11 cellular contexts compared by ENCODE assay signal in the genomic region with DNA sequence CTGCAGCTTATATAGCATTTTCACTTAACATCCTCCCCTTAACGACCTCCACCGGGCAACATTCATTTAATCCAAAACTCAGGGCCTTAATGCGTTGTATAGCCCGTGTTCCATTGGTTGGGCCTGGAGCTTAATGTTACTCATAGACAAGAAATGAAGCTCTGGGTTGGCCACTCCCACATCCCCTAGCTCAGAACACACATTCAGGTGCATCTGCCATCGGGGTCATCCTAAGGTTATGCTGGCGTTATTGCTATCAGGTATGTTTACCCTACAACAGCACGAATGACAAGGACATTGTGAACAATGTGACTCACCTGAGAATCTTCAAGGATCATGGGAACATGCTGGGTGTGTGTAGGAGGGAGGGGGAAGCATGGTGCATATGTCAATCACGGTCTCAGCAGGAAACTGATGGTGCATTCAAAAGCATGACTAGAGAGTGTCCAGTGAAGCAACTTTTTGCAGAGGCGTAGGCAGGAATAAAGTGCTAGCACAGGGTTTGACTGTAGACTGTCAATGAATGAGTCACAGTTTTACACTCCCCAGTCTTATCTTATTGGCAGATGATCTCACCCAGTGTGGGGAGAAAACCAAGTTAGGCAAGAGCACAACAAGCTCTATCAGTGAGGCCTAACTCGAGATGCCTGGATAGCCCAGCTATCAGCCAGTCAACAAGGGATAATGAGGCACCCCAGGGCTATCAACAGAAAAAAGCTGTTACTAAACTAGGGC.
DNase-seq lines count a peak whose midpoint lies in the region; ATAC-seq and TF ChIP-seq lines count a peak whose summit lies in the region.
"Had no signal": no experiment of that assay in that cellular context is flagged by ENCODE, and none has a peak within 500 bp of the region (broad histone marks: within the 10 kb centered on the region; RNA-seq: fewer than 3 reads in every experiment).

No MANE protein-coding gene starts in this region.

- peak overlapping the region; percentile 64 to 65 for H3K27ac Mint-ChIP-seq in natural killer cell treated with Interleukin-12 subunit alpha and Interleukin-12 subunit beta and Interleukin-15 and Interleukin-18, amount 100 ng/mL, for 72 hours

- H3K27me3 ChIP-seq in MG63 (no peaks in the 10 kb centered on the region), MM.1S (replicated peaks; ENCODE audit: insufficient read depth, low read length) (no peaks in the 10 kb centered on the region)

- no peak overlapping the region for H3K4me3 Mint-ChIP-seq in natural killer cell treated with Interleukin-12 subunit alpha and Interleukin-12 subunit beta and Interleukin-15 and Interleukin-18, amount 100 ng/mL, for 72 hours

- H3K27ac ChIP-seq in MM.1S (ENCODE audit: low read length): no peak overlapping the region
- H3K27ac ChIP-seq: WERI-Rb-1 had no signal

- no peaks in the 10 kb centered on the region for H4K20me1 ChIP-seq in MM.1S (ENCODE audit: insufficient read depth, low read length)

- H3K36me3 Mint-ChIP-seq in natural killer cell treated with Interleukin-12 subunit alpha and Interleukin-12 subunit beta and Interleukin-15 and Interleukin-18, amount 100 ng/mL, for 72 hours: no peaks in the 10 kb centered on the region

- H3K9me3 ChIP-seq in MG63 (no peaks in the 10 kb centered on the region), MM.1S (replicated peaks; ENCODE audit: insufficient read depth, low read length) (no peaks in the 10 kb centered on the region)

- no peaks in the 10 kb centered on the region for H3F3A ChIP-seq in MM.1S (ENCODE audit: insufficient read depth, low read length)

- H3K27me3 Mint-ChIP-seq in natural killer cell treated with Interleukin-12 subunit alpha and Interleukin-12 subunit beta and Interleukin-15 and Interleukin-18, amount 100 ng/mL, for 72 hours: peaks cover 7 to 10% of the 10 kb centered on the region in 2 donors

- no peak overlapping the region for H2AFZ ChIP-seq in MM.1S (ENCODE audit: low read length)

- no peak overlapping the region for H3K4me3 ChIP-seq in MG63
- no peak overlapping the region for H3K4me3 ChIP-seq in choroid plexus epithelial cell (ENCODE audit: low read depth, low read length)
- H3K4me3 ChIP-seq in MM.1S (ENCODE audit: low read length): no peak overlapping the region

- H3K4me2 ChIP-seq in MM.1S (ENCODE audit: low read depth, low read length): no peak overlapping the region

- no peaks in the 10 kb centered on the region for H3K9me2 ChIP-seq in MM.1S (replicated peaks; ENCODE audit: insufficient read depth, low read length)

- peaks cover 0 to 4% of the 10 kb centered on the region in 2 donors for H3K4me1 Mint-ChIP-seq in natural killer cell treated with Interleukin-12 subunit alpha and Interleukin-12 subunit beta and Interleukin-15 and Interleukin-18, amount 100 ng/mL, for 72 hours (ENCODE audit: low read depth in 2 of 2)

- no peaks in the 10 kb centered on the region for H3K79me2 ChIP-seq in MM.1S (ENCODE audit: low read length)

- ATAC-seq in natural killer cell treated with Interleukin-12 subunit alpha and Interleukin-12 subunit beta and Interleukin-15 and Interleukin-18, amount 100 ng/mL, for 72 hours: peak; percentile 84 to 94

- TF ChIP-seq CTCF in choroid plexus epithelial cell (conservative IDR thresholded peaks at IDR 0.05; ENCODE audit: low read depth, low read length) (no peak), MM.1S (IDR thresholded peaks at IDR 0.05; ENCODE audit: low read length) (no peak)

- no peak overlapping the region for H3K9ac ChIP-seq in MM.1S (ENCODE audit: low read length)

- no peaks in the 10 kb centered on the region for H3K36me3 ChIP-seq in MG63
- H3K36me3 ChIP-seq in MM.1S (replicated peaks; ENCODE audit: insufficient read depth, low read length): no peaks in the 10 kb centered on the region
- H3K36me3 ChIP-seq: WERI-Rb-1 had no signal

- DNase-seq in DMS53 (lab: John Stamatoyannopoulos, UW): peak; percentile 89
- DNase-seq in MG63: peak; percentile 47
- DNase-seq in choroid plexus epithelial cell (ENCODE audit: low read depth): peak; percentile 58
- DNase-seq in natural killer cell treated with Interleukin-12 subunit alpha and Interleukin-12 subunit beta and Interleukin-15 and Interleukin-18, amount 100 ng/mL, for 72 hours (ENCODE audit: low spot score): no peak
- no peak for DNase-seq in cerebellar cortex (ENCODE audit: low spot score)
- DNase-seq in activated gamma-delta T cell (lab: John Stamatoyannopoulos, UW): no peak
- no peak for DNase-seq in MM.1S
- DNase-seq in NCI-H1092 (lab: John Stamatoyannopoulos, UW): no peak
- DNase-seq: HCEC 1CT, NCI-H1048, WERI-Rb-1 had no signal

- H3K9me3 Mint-ChIP-seq in natural killer cell treated with Interleukin-12 subunit alpha and Interleukin-12 subunit beta and Interleukin-15 and Interleukin-18, amount 100 ng/mL, for 72 hours: no peaks in the 10 kb centered on the region

- H3K4me1 ChIP-seq in MM.1S (ENCODE audit: low read length): no peaks in the 10 kb centered on the region

Comparison
In these comparisons a context has a peak if more than half of its experiments do, and no peak if none do; other contexts are left out.
1. DNase-seq: peak in DMS53 (single experiment), MG63 (single experiment) and choroid plexus epithelial cell (single experiment); none in natural killer cell treated with Interleukin-12 subunit alpha and Interleukin-12 subunit beta and Interleukin-15 and Interleukin-18, amount 100 ng/mL, for 72 hours (single experiment), cerebellar cortex (single experiment), activated gamma-delta T cell (single experiment), MM.1S (single experiment) and NCI-H1092 (single experiment).